Comparison of ENCODE assay signal across 9 cellular contexts in genomic region chr11:34613462-34614183, GRCh38. TPM values are rescaled to one million over a fixed set of nuclear protein-coding genes. Genes with fewer than 3 reads are reported as not detected.
DNase-seq lines count a peak whose midpoint lies in the region; ATAC-seq and TF ChIP-seq lines count a peak whose summit lies in the region.
"Had no signal": no experiment of that assay in that cellular context is flagged by ENCODE, and none has a peak within 500 bp of the region (broad histone marks: within the 10 kb centered on the region; RNA-seq: fewer than 3 reads in every experiment).

No MANE protein-coding gene starts in this region.

- peaks cover 0 to 4% of the 10 kb centered on the region in 2 donors for H3K4me1 Mint-ChIP-seq in natural killer cell
- H3K4me1 Mint-ChIP-seq in activated T-helper 1 cell treated with anti-CD3 and anti-CD28 coated beads, Interleukin-12 subunit alpha, Interleukin-12 subunit beta, Interleukin-2, Interleukin-4 antibody, amounts not matched to agents 30 ng/mL and 10 ng/mL and 1 ng/mL, durations not matched to agents 14 hours and 24 hours and 36 hours (ENCODE audit: low read depth): peaks cover 5% of the 10 kb centered on the region

- intact Hi-C loops in natural killer cell (cut with micrococcal nuclease): no loop called here
- intact Hi-C loops in activated T-helper 1 cell treated with anti-CD3 and anti-CD28 coated beads, Interleukin-12 subunit alpha, Interleukin-12 subunit beta, Interleukin-2, Interleukin-4 antibody, amounts not matched to agents 30 ng/mL and 10 ng/mL and 1 ng/mL, durations not matched to agents 14 hours and 24 hours and 36 hours (cut with micrococcal nuclease): no loop called here

- H3K4me3 Mint-ChIP-seq in natural killer cell: no peak overlapping the region
- H3K4me3 Mint-ChIP-seq in activated T-helper 1 cell treated with anti-CD3 and anti-CD28 coated beads, Interleukin-12 subunit alpha, Interleukin-12 subunit beta, Interleukin-2, Interleukin-4 antibody, amounts not matched to agents 30 ng/mL and 10 ng/mL and 1 ng/mL, durations not matched to agents 14 hours and 24 hours and 36 hours: no peak overlapping the region

- peaks cover 23 to 49% of the 10 kb centered on the region in 2 donors for H3K27me3 Mint-ChIP-seq in natural killer cell (ENCODE audit: low read depth in 2 of 2)
- peaks cover 22% of the 10 kb centered on the region for H3K27me3 Mint-ChIP-seq in activated T-helper 1 cell treated with anti-CD3 and anti-CD28 coated beads, Interleukin-12 subunit alpha, Interleukin-12 subunit beta, Interleukin-2, Interleukin-4 antibody, amounts not matched to agents 30 ng/mL and 10 ng/mL and 1 ng/mL, durations not matched to agents 14 hours and 24 hours and 36 hours (ENCODE audit: insufficient read depth)

- no peak overlapping the region for H3K27ac Mint-ChIP-seq in natural killer cell
- no peak overlapping the region for H3K27ac Mint-ChIP-seq in activated T-helper 1 cell treated with anti-CD3 and anti-CD28 coated beads, Interleukin-12 subunit alpha, Interleukin-12 subunit beta, Interleukin-2, Interleukin-4 antibody, amounts not matched to agents 30 ng/mL and 10 ng/mL and 1 ng/mL, durations not matched to agents 14 hours and 24 hours and 36 hours

- peak; percentile 38 for DNase-seq in globus pallidus (ENCODE audit: low spot score)
- DNase-seq in natural killer cell: no peak
- DNase-seq in HK-2 (ENCODE audit: unreplicated experiment): no peak
- DNase-seq in HT-29 (ENCODE audit: low spot score): no peak
- DNase-seq in activated T-helper 1 cell treated with anti-CD3 and anti-CD28 coated beads, Interleukin-12 subunit alpha, Interleukin-12 subunit beta, Interleukin-2, Interleukin-4 antibody, amounts not matched to agents 30 ng/mL and 10 ng/mL and 1 ng/mL, durations not matched to agents 14 hours and 24 hours and 36 hours (ENCODE audit: low spot score): no peak

- ATAC-seq in GM18520 (IDR thresholded peaks at IDR 0.05; ENCODE audit: unreplicated experiment) (peak; percentile 65), GM21390 (IDR thresholded peaks at IDR 0.05; ENCODE audit: unreplicated experiment) (peak; percentile 93), HG03432 (IDR thresholded peaks at IDR 0.05; ENCODE audit: unreplicated experiment) (peak; percentile 91), natural killer cell (no peak)

- no peak for TF ChIP-seq CTCF in natural killer cell (IDR thresholded peaks at IDR 0.05)

- H3K36me3 Mint-ChIP-seq in natural killer cell: no peaks in the 10 kb centered on the region
- H3K36me3 Mint-ChIP-seq in activated T-helper 1 cell treated with anti-CD3 and anti-CD28 coated beads, Interleukin-12 subunit alpha, Interleukin-12 subunit beta, Interleukin-2, Interleukin-4 antibody, amounts not matched to agents 30 ng/mL and 10 ng/mL and 1 ng/mL, durations not matched to agents 14 hours and 24 hours and 36 hours (ENCODE audit: low read depth): no peaks in the 10 kb centered on the region

- H3K9me3 Mint-ChIP-seq in natural killer cell: no peaks in the 10 kb centered on the region
- no peaks in the 10 kb centered on the region for H3K9me3 Mint-ChIP-seq in activated T-helper 1 cell treated with anti-CD3 and anti-CD28 coated beads, Interleukin-12 subunit alpha, Interleukin-12 subunit beta, Interleukin-2, Interleukin-4 antibody, amounts not matched to agents 30 ng/mL and 10 ng/mL and 1 ng/mL, durations not matched to agents 14 hours and 24 hours and 36 hours

RNA-seq across cellular contexts. Expression of gene EHF, which starts 7.3 kb away (rescaled TPM):
- not detected for total RNA-seq in natural killer cell
- 258 and 320 TPM in 2 replicates for total RNA-seq in HT-29 (2014; rRNA removed; shearing (Covaris generic))
- not detected in 2 replicates for total RNA-seq in activated T-helper 1 cell treated with anti-CD3 and anti-CD28 coated beads, Interleukin-12 subunit alpha, Interleukin-12 subunit beta, Interleukin-2, Interleukin-4 antibody, amounts not matched to agents 30 ng/mL and 10 ng/mL and 1 ng/mL, durations not matched to agents 14 hours and 24 hours and 36 hours
- total RNA-seq: LHCN-M2 had no signal

Comparison
In these comparisons a context has a peak if more than half of its experiments do, and no peak if none do; other contexts are left out.
1. ATAC-seq: peak in GM18520 (single experiment), GM21390 (single experiment) and HG03432 (single experiment); none in natural killer cell (0 of 3).
2. RNA of gene EHF, which starts 7.3 kb away (total RNA-seq): 258 to 320 TPM in HT-29; not detected in natural killer cell and not detected in activated T-helper 1 cell treated with anti-CD3 and anti-CD28 coated beads, Interleukin-12 subunit alpha, Interleukin-12 subunit beta, Interleukin-2, Interleukin-4 antibody, amounts not matched to agents 30 ng/mL and 10 ng/mL and 1 ng/mL, durations not matched to agents 14 hours and 24 hours and 36 hours; every median in the first group is over 100 times any median in the second.